Comparison of ENCODE assay signal across 21 cellular contexts in genomic region chr11:30377347-30377746, GRCh38.
"Had no signal": no experiment of that assay in that cellular context is flagged by ENCODE, and none has a peak within 500 bp of the region (broad histone marks: within the 10 kb centered on the region; RNA-seq: fewer than 3 reads in every experiment).

No MANE protein-coding gene starts in this region.

- H3K27ac ChIP-seq: ascending aorta, body of pancreas, Peyer's patch had no signal

- ATAC-seq: activated CD8-positive, alpha-beta T cell treated with anti-CD3 and anti-CD28 coated beads, Interleukin-2, amount 10 ng/mL, durations not matched to agents 7 days and 5 days; activated naive CD4-positive, alpha-beta T cell treated with anti-CD3 and anti-CD28 coated beads, Interleukin-2, amount 50 U/mL, for 72 hours; activated naive CD8-positive, alpha-beta T cell treated with anti-CD3 and anti-CD28 coated beads, Interleukin-2, amount 50 U/mL, for 24 hours; body of pancreas; T-helper 17 cell had no signal

- H3K36me3 ChIP-seq: ascending aorta, Peyer's patch had no signal

- DNase-seq: activated CD4-positive, alpha-beta T cell treated with anti-CD3 and anti-CD28 coated beads for 48 hours; activated CD4-positive, alpha-beta T cell treated with anti-CD3 and anti-CD28 coated beads, Interleukin-2, amount 50 U/mL, for 4 hours; activated CD4-positive, CD25-positive, alpha-beta regulatory T cell treated with anti-CD3 and anti-CD28 coated beads, Interleukin-2, amount 50 U/mL, for 72 hours; activated CD8-positive, alpha-beta memory T cell treated with anti-CD3 and anti-CD28 coated beads, Interleukin-2, amount 50 U/mL, for 48 hours; activated CD8-positive, alpha-beta T cell treated with anti-CD3 and anti-CD28 coated beads, Interleukin-2, amount 10 ng/mL, durations not matched to agents 7 days and 5 days; activated naive CD8-positive, alpha-beta T cell treated with anti-CD3 and anti-CD28 coated beads, Interleukin-2, amount 50 U/mL, for 24 hours; activated T-cell treated with anti-CD3 and anti-CD28 coated beads, Interleukin-2, amount 50 U/mL, for 1 hour; amniotic stem cell; body of pancreas; NCI-H1048; NCI-H146; NCI-H187 treated with DMSO at 0.1 percent for 48 hours; NCI-H2081 treated with DMSO at 0.1 percent for 48 hours; NCI-H446; NCI-H524; Peyer's patch; SHP77 treated with DMSO at 0.1 percent for 48 hours; T-helper 17 cell; T-helper 9 cell had no signal

- H3K9me3 ChIP-seq: ascending aorta, body of pancreas, Peyer's patch had no signal

- H3K4me1 ChIP-seq: ascending aorta, body of pancreas, Peyer's patch had no signal

- H3K4me3 ChIP-seq: ascending aorta, body of pancreas, Peyer's patch had no signal

- H3K27me3 ChIP-seq: ascending aorta, body of pancreas, Peyer's patch had no signal
